In the genomic region with DNA sequence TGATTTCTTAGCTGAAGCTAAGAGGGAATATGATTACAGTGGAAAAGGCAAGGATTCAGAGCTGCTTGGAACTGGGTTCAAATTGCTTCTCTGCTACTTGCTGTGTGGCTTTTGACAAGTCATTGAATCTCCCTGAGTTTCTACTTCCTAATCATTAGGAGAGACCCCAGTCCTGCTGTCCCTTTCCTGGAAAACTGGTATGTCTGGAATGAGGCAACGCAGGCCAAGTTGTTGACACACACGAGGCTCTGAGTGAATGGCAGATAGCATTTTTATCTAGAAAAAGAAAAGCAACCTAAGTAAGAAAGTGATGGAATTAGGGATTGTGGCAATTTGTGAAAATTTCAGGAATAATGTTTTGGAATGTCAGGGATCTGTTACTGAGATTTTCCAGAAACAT, we compare ENCODE assay signal across 18 cellular contexts.
"Had no signal": no experiment of that assay in that cellular context is flagged by ENCODE, and none has a peak within 500 bp of the region (broad histone marks: within the 10 kb centered on the region; RNA-seq: fewer than 3 reads in every experiment).

No MANE protein-coding gene starts in this region.

- H3K36me3 ChIP-seq: left ventricle myocardium inferior, lower lobe of right lung, pancreas, sigmoid colon, suprapubic skin, thyroid gland had no signal

- H3K9me3 ChIP-seq: lower lobe of right lung, pancreas, sigmoid colon, suprapubic skin, thyroid gland had no signal

- H3K27me3 ChIP-seq: pancreas, sigmoid colon, suprapubic skin, thyroid gland had no signal

- DNase-seq: dermis blood vessel endothelial cell; effector CD4-positive, alpha-beta T cell; erythroblast; foreskin keratinocyte; immature natural killer cell; kidney; left cardiac atrium; left ventricle myocardium inferior; lower lobe of right lung; naive B cell; occipital lobe; pancreas; sigmoid colon; small intestine; stimulated activated CD4-positive, alpha-beta T cell treated with anti-CD3 and anti-CD28 coated beads, Interleukin-2, amount 100 ng/mL, for 48 hours; stimulated activated naive CD4-positive, alpha-beta T cell treated with Interleukin-2 at 50 U/mL for 16 hours; thyroid gland had no signal

- ATAC-seq: foreskin keratinocyte, left cardiac atrium, lower lobe of right lung, pancreas had no signal

- H3K4me3 ChIP-seq: left ventricle myocardium inferior, lower lobe of right lung, pancreas, sigmoid colon, suprapubic skin, thyroid gland had no signal

- H3K4me1 ChIP-seq: foreskin keratinocyte, left ventricle myocardium inferior, thyroid gland had no signal

- H3K27ac ChIP-seq: foreskin keratinocyte, left ventricle myocardium inferior, lower lobe of right lung, pancreas, sigmoid colon, suprapubic skin, thyroid gland had no signal
